Comparison of ENCODE assay signal across 7 cellular contexts in genomic region chr2:86195055-86195807, GRCh38. TPM values are rescaled to one million over a fixed set of nuclear protein-coding genes. Genes with fewer than 3 reads are reported as not detected.
DNase-seq lines count a peak whose midpoint lies in the region; ATAC-seq and TF ChIP-seq lines count a peak whose summit lies in the region.

IMMT (minus strand) TSS chr2:86195462; CDS start chr2:86195382, 80 bp downstream.

- H3K36me3 ChIP-seq in hepatocyte (replicated peaks; ENCODE audit: insufficient read depth, low read depth): no peaks in the 10 kb centered on the region

- H4K20me1 ChIP-seq in hepatocyte (ENCODE audit: insufficient read depth, poor library complexity, severe bottlenecking): peaks cover 25% of the 10 kb centered on the region

- DNase-seq in NCI-H1930 (lab: John Stamatoyannopoulos, UW): peak; percentile 93 to 96
- DNase-seq in T-helper 22 cell (ENCODE audit: low read depth): peak; percentile 87
- peak; percentile 86 for DNase-seq in astrocyte of the cerebellum (ENCODE audit: low read depth)
- peak; percentile 98 for DNase-seq in hepatocyte (ENCODE audit: low spot score)
- peak; percentile 99 for DNase-seq in retina

- in situ Hi-C loops in astrocyte of the cerebellum (cut with HindIII; ENCODE audit: low sequenced_read_pairs): no loop called here

- peaks cover 19% of the 10 kb centered on the region for H3K4me1 ChIP-seq in hepatocyte (ENCODE audit: insufficient read depth)

- 2% methylated on average over 59 of the region's 74 CpGs for WGBS in hepatocyte (ENCODE audit: low lambda C conversion rate, missing lambda C conversion rate)

- no peak for TF ChIP-seq CTCF in astrocyte of the cerebellum (IDR thresholded peaks at IDR 0.05; ENCODE audit: low read depth, low read length, missing control alignments)
- TF ChIP-seq CTCF in hepatocyte (IDR thresholded peaks at IDR 0.05; ENCODE audit: poor library complexity): no peak

- peaks cover 56% of the 10 kb centered on the region for H3K79me2 ChIP-seq in hepatocyte

- H3K27ac ChIP-seq in hepatocyte: peak within 1 kb of the TSS; percentile 98

- H2AFZ ChIP-seq in hepatocyte: peak within 1 kb of the TSS; percentile 86

- H3K9me2 ChIP-seq in hepatocyte (replicated peaks; ENCODE audit: insufficient read depth): no peaks in the 10 kb centered on the region

- peak within 1 kb of the TSS; percentile 80 for H3K4me2 ChIP-seq in hepatocyte

- peak within 1 kb of the TSS; percentile 96 for H3K4me3 ChIP-seq in astrocyte of the cerebellum (ENCODE audit: low read depth, low read length)
- H3K4me3 ChIP-seq in hepatocyte: peak within 1 kb of the TSS; percentile 63

- ATAC-seq in GM18502 (IDR thresholded peaks at IDR 0.05; ENCODE audit: poor library complexity, unreplicated experiment) (peak; percentile 83), HG02970 (IDR thresholded peaks at IDR 0.05; ENCODE audit: low FRiP score, unreplicated experiment) (peak; percentile 84)

- H3K27me3 ChIP-seq in hepatocyte: no peaks in the 10 kb centered on the region

- H3K9me3 ChIP-seq in hepatocyte (ENCODE audit: low read depth): no peaks in the 10 kb centered on the region

RNA-seq across cellular contexts. Expression of gene IMMT, which starts in this region (rescaled TPM):
- total RNA-seq in hepatocyte: 60.1 and 63.2 TPM in 2 replicates
- polyA plus RNA-seq in hepatocyte: 67.9 and 70.7 TPM in 2 replicates

Comparison
In these comparisons a context has a peak if more than half of its experiments do, and no peak if none do; other contexts are left out.
1. Peak in every context shown above with its lines: DNase-seq, ATAC-seq, H3K4me3 ChIP-seq and H3K27ac ChIP-seq.